Comparison of ENCODE assay signal across 1 cellular context in genomic region chr12:57111046-57111698, GRCh38.
TF ChIP-seq lines count a peak whose summit lies in the region.

TSS of gene STAT6 (minus strand) at chr12:57111362. CDS start at chr12:57108278, 3,084 bp downstream.

TF ChIP-seq in H1, 55 proteins besides CTCF, POLR2A, EP300 and RAD21 (continued from another document):
- TF ChIP-seq ATF2 (IDR thresholded peaks at IDR 0.05; ENCODE audit: low read length): 0 out of 2 replicates have a peak, but pooled peaks have one; percentile 1
- TF ChIP-seq BACH1 (IDR thresholded peaks at IDR 0.05; ENCODE audit: low read length): no peak
- TF ChIP-seq BRCA1 (IDR thresholded peaks at IDR 0.05; ENCODE audit: low read depth, low read length): no peak
- no peak for TF ChIP-seq CHD2 (IDR thresholded peaks at IDR 0.05; ENCODE audit: low read length)
